ENCODE assay signal across 8 cellular contexts in the genomic region with DNA sequence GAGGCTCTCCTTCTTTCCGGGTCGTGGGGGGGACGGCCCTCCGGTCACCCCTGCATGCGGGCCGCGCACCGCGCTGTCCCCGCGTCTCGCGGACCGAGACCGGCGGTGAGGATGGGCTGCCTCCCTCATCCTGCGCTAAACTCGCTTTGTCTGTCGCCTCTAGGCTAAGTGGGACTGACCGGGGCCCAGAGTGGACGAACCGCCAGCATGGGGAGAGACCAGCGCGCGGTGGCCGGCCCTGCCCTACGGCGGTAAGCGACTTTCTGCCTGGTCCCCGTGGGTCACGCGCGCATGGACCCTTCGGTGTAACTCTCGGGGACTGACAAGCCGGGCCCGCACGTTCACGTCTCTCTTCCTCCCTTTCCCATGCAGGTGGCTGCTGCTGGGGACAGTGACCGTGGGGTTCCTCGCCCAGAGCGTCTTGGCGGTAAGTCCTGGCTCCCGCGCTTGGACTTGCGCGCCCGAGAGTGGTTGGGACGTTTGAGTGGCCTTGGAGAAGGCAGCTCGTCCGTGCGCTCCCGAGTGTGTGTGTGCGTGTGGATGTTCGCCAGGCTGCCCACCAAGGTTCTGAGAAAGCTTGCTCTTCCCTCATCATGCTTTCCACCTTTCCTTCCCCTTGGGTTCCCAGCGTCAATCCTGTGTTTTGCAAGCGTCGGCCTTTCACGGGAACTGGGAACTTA. TPM values are rescaled to one million over a fixed set of nuclear protein-coding genes. Genes with fewer than 3 reads are reported as not detected.
A peak's percentile ranks its signal among the peaks of the same experiment; 100 is the strongest.
DNase-seq lines count a peak whose midpoint lies in the region; ATAC-seq and TF ChIP-seq lines count a peak whose summit lies in the region.

No MANE protein-coding gene starts in this region.

- no peak for ATAC-seq in activated naive CD8-positive, alpha-beta T cell treated with anti-CD3 and anti-CD28 coated beads, Interleukin-2, amount 50 U/mL, for 24 hours
- no peak for ATAC-seq in activated CD8-positive, alpha-beta T cell treated with anti-CD3 and anti-CD28 coated beads for 36 hours
- ATAC-seq in GM19023 (IDR thresholded peaks at IDR 0.05; ENCODE audit: unreplicated experiment): no peak

- peaks cover 8% of the 10 kb centered on the region for H3K27me3 ChIP-seq in endocrine pancreas (ENCODE audit: control insufficient read depth, insufficient read depth, low read length)
- no peaks in the 10 kb centered on the region for H3K27me3 ChIP-seq in uterus

- no peak for TF ChIP-seq CTCF in mesothelial cell of epicardium (IDR thresholded peaks at IDR 0.05; ENCODE audit: unreplicated experiment)
- TF ChIP-seq CTCF in uterus (IDR thresholded peaks at IDR 0.05): no peak
- no peak for TF ChIP-seq CTCF in activated CD8-positive, alpha-beta T cell treated with anti-CD3 and anti-CD28 coated beads for 36 hours (IDR thresholded peaks at IDR 0.05)

- POLR2A ChIA-PET in activated CD8-positive, alpha-beta T cell treated with anti-CD3 and anti-CD28 coated beads for 36 hours (lab: Charles Lee): no interaction called here

- H3K36me3 ChIP-seq in endocrine pancreas (ENCODE audit: control insufficient read depth, insufficient read depth, low read length) (no peaks in the 10 kb centered on the region), uterus (no peaks in the 10 kb centered on the region)

- H3K4me3 Mint-ChIP-seq in activated naive CD8-positive, alpha-beta T cell treated with anti-CD3 and anti-CD28 coated beads for 36 hours: peak overlapping the region; percentile 19
- no peak overlapping the region for H3K4me3 Mint-ChIP-seq in activated naive CD8-positive, alpha-beta T cell treated with anti-CD3 and anti-CD28 coated beads, Interleukin-2, amount 50 U/mL, for 24 hours
- H3K4me3 Mint-ChIP-seq in mesothelial cell of epicardium: peak overlapping the region; percentile 91
- no peak overlapping the region for H3K4me3 Mint-ChIP-seq in activated CD8-positive, alpha-beta T cell treated with anti-CD3 and anti-CD28 coated beads for 36 hours
- no peak overlapping the region for H3K4me3 Mint-ChIP-seq in T-helper 2 cell treated with Interferon-gamma antibody and Interleukin-4, amounts not matched to agents 5 μg/mL and 100 μg/mL, for 36 hours

- intact Hi-C loops in uterus (cut with DNase I; ENCODE audit: low total_unique reads): loop anchor here (5.0 to 10.0 kb wide), 2 partner anchors 53 to 104 kb away; no protein-coding TSS in a partner anchor
- intact Hi-C loops in activated CD8-positive, alpha-beta T cell treated with anti-CD3 and anti-CD28 coated beads for 36 hours (cut with micrococcal nuclease): no loop called here

- H3K36me3 Mint-ChIP-seq in activated naive CD8-positive, alpha-beta T cell treated with anti-CD3 and anti-CD28 coated beads for 36 hours: no peaks in the 10 kb centered on the region
- no peaks in the 10 kb centered on the region for H3K36me3 Mint-ChIP-seq in activated naive CD8-positive, alpha-beta T cell treated with anti-CD3 and anti-CD28 coated beads, Interleukin-2, amount 50 U/mL, for 24 hours (ENCODE audit: low read depth)
- peaks cover 5% of the 10 kb centered on the region for H3K36me3 Mint-ChIP-seq in mesothelial cell of epicardium
- no peaks in the 10 kb centered on the region for H3K36me3 Mint-ChIP-seq in activated CD8-positive, alpha-beta T cell treated with anti-CD3 and anti-CD28 coated beads for 36 hours (ENCODE audit: low read depth)
- H3K36me3 Mint-ChIP-seq in T-helper 2 cell treated with Interferon-gamma antibody and Interleukin-4, amounts not matched to agents 5 μg/mL and 100 μg/mL, for 36 hours (ENCODE audit: low read depth): no peaks in the 10 kb centered on the region

- TF ChIP-seq POLR2A in uterus (IDR thresholded peaks at IDR 0.05): peak in 1 of 2 donors; percentile 9

- DNase-seq in activated naive CD8-positive, alpha-beta T cell treated with anti-CD3 and anti-CD28 coated beads for 36 hours: no peak
- no peak for DNase-seq in activated naive CD8-positive, alpha-beta T cell treated with anti-CD3 and anti-CD28 coated beads, Interleukin-2, amount 50 U/mL, for 24 hours
- DNase-seq in mesothelial cell of epicardium (ENCODE audit: low spot score in 2 of 2, unreplicated experiment in 2 of 2): peak in 1 of 2 experiments; percentile 57
- no peak for DNase-seq in uterus
- no peak for DNase-seq in activated CD8-positive, alpha-beta T cell treated with anti-CD3 and anti-CD28 coated beads for 36 hours
- DNase-seq in T-helper 2 cell treated with Interferon-gamma antibody and Interleukin-4, amounts not matched to agents 5 μg/mL and 100 μg/mL, for 36 hours (ENCODE audit: low spot score): no peak

- H3K4me1 ChIP-seq in endocrine pancreas (ENCODE audit: control insufficient read depth, insufficient read depth, low read length) (no peaks in the 10 kb centered on the region), uterus (peaks cover 0 to 17% of the 10 kb centered on the region in 2 donors)

- no peak overlapping the region for H3K9ac ChIP-seq in endocrine pancreas (ENCODE audit: control insufficient read depth, insufficient read depth, low read length)

- H3K27ac ChIP-seq in uterus: peak overlapping the region; percentile 99 to 100

- H3K9me3 Mint-ChIP-seq in activated naive CD8-positive, alpha-beta T cell treated with anti-CD3 and anti-CD28 coated beads for 36 hours: no peaks in the 10 kb centered on the region
- H3K9me3 Mint-ChIP-seq in activated naive CD8-positive, alpha-beta T cell treated with anti-CD3 and anti-CD28 coated beads, Interleukin-2, amount 50 U/mL, for 24 hours: no peaks in the 10 kb centered on the region
- no peaks in the 10 kb centered on the region for H3K9me3 Mint-ChIP-seq in mesothelial cell of epicardium
- H3K9me3 Mint-ChIP-seq in activated CD8-positive, alpha-beta T cell treated with anti-CD3 and anti-CD28 coated beads for 36 hours: no peaks in the 10 kb centered on the region
- H3K9me3 Mint-ChIP-seq in T-helper 2 cell treated with Interferon-gamma antibody and Interleukin-4, amounts not matched to agents 5 μg/mL and 100 μg/mL, for 36 hours: no peaks in the 10 kb centered on the region

- H3K27me3 Mint-ChIP-seq in activated naive CD8-positive, alpha-beta T cell treated with anti-CD3 and anti-CD28 coated beads for 36 hours: peaks cover 90% of the 10 kb centered on the region
- H3K27me3 Mint-ChIP-seq in activated naive CD8-positive, alpha-beta T cell treated with anti-CD3 and anti-CD28 coated beads, Interleukin-2, amount 50 U/mL, for 24 hours: peaks cover 83% of the 10 kb centered on the region
- H3K27me3 Mint-ChIP-seq in mesothelial cell of epicardium (ENCODE audit: low read depth): no peaks in the 10 kb centered on the region
- H3K27me3 Mint-ChIP-seq in activated CD8-positive, alpha-beta T cell treated with anti-CD3 and anti-CD28 coated beads for 36 hours: peaks cover 66% of the 10 kb centered on the region
- peaks cover 80% of the 10 kb centered on the region for H3K27me3 Mint-ChIP-seq in T-helper 2 cell treated with Interferon-gamma antibody and Interleukin-4, amounts not matched to agents 5 μg/mL and 100 μg/mL, for 36 hours (ENCODE audit: low read depth)

- CTCF ChIA-PET in activated CD8-positive, alpha-beta T cell treated with anti-CD3 and anti-CD28 coated beads for 36 hours (lab: Charles Lee): no interaction called here

- H3K4me1 Mint-ChIP-seq in activated naive CD8-positive, alpha-beta T cell treated with anti-CD3 and anti-CD28 coated beads for 36 hours: peaks cover 6% of the 10 kb centered on the region
- H3K4me1 Mint-ChIP-seq in activated naive CD8-positive, alpha-beta T cell treated with anti-CD3 and anti-CD28 coated beads, Interleukin-2, amount 50 U/mL, for 24 hours: peaks cover 6% of the 10 kb centered on the region
- peaks cover 59% of the 10 kb centered on the region for H3K4me1 Mint-ChIP-seq in mesothelial cell of epicardium
- H3K4me1 Mint-ChIP-seq in activated CD8-positive, alpha-beta T cell treated with anti-CD3 and anti-CD28 coated beads for 36 hours (ENCODE audit: low read depth): no peaks in the 10 kb centered on the region
- H3K4me1 Mint-ChIP-seq in T-helper 2 cell treated with Interferon-gamma antibody and Interleukin-4, amounts not matched to agents 5 μg/mL and 100 μg/mL, for 36 hours (ENCODE audit: low read depth): peaks cover 2% of the 10 kb centered on the region

- H3K9me3 ChIP-seq in endocrine pancreas (ENCODE audit: control insufficient read depth, low read length): no peaks in the 10 kb centered on the region
- H3K9me3 ChIP-seq in uterus: no peaks in the 10 kb centered on the region

- H3K27ac Mint-ChIP-seq in activated naive CD8-positive, alpha-beta T cell treated with anti-CD3 and anti-CD28 coated beads for 36 hours: no peak overlapping the region
- no peak overlapping the region for H3K27ac Mint-ChIP-seq in activated naive CD8-positive, alpha-beta T cell treated with anti-CD3 and anti-CD28 coated beads, Interleukin-2, amount 50 U/mL, for 24 hours
- peak overlapping the region; percentile 95 for H3K27ac Mint-ChIP-seq in mesothelial cell of epicardium
- no peak overlapping the region for H3K27ac Mint-ChIP-seq in activated CD8-positive, alpha-beta T cell treated with anti-CD3 and anti-CD28 coated beads for 36 hours
- no peak overlapping the region for H3K27ac Mint-ChIP-seq in T-helper 2 cell treated with Interferon-gamma antibody and Interleukin-4, amounts not matched to agents 5 μg/mL and 100 μg/mL, for 36 hours

- H3K4me3 ChIP-seq in endocrine pancreas (ENCODE audit: control insufficient read depth, insufficient read depth, low read length) (peak overlapping the region; percentile 24), uterus (peak overlapping the region; percentile 78 to 85)

RNA-seq across cellular contexts. Expression of gene COL4A2, which starts 0.8 kb away (rescaled TPM):
- total RNA-seq in activated naive CD8-positive, alpha-beta T cell treated with anti-CD3 and anti-CD28 coated beads for 36 hours: not detected
- total RNA-seq in mesothelial cell of epicardium (432 to 469 TPM (median 449 TPM) in 3 replicates), uterus (100 to 1,000 TPM; 157 to 606 (median 284) TPM)
- not detected for total RNA-seq in activated CD8-positive, alpha-beta T cell treated with anti-CD3 and anti-CD28 coated beads for 36 hours

RNA-seq across cellular contexts. Expression of gene COL4A1, which starts 0.9 kb away (rescaled TPM):
- total RNA-seq in activated naive CD8-positive, alpha-beta T cell treated with anti-CD3 and anti-CD28 coated beads for 36 hours: not detected
- total RNA-seq in mesothelial cell of epicardium (341 to 362 TPM (median 347 TPM) in 3 replicates), uterus (100 to 1,000 TPM; 164 to 737 (median 209) TPM)
- not detected for total RNA-seq in activated CD8-positive, alpha-beta T cell treated with anti-CD3 and anti-CD28 coated beads for 36 hours

Comparison
In these comparisons a context has a peak if more than half of its experiments do, and no peak if none do; other contexts are left out.
1. H3K4me3 Mint-ChIP-seq: peak in activated naive CD8-positive, alpha-beta T cell treated with anti-CD3 and anti-CD28 coated beads for 36 hours (single experiment) and mesothelial cell of epicardium (single experiment); none in activated naive CD8-positive, alpha-beta T cell treated with anti-CD3 and anti-CD28 coated beads, Interleukin-2, amount 50 U/mL, for 24 hours (single experiment), activated CD8-positive, alpha-beta T cell treated with anti-CD3 and anti-CD28 coated beads for 36 hours (single experiment) and T-helper 2 cell treated with Interferon-gamma antibody and Interleukin-4, amounts not matched to agents 5 μg/mL and 100 μg/mL, for 36 hours (single experiment).
2. RNA of gene COL4A2, which starts 0.8 kb away (total RNA-seq): 432 to 469 TPM in mesothelial cell of epicardium and 157 to 606 TPM in uterus; not detected in activated naive CD8-positive, alpha-beta T cell treated with anti-CD3 and anti-CD28 coated beads for 36 hours and not detected in activated CD8-positive, alpha-beta T cell treated with anti-CD3 and anti-CD28 coated beads for 36 hours; every median in the first group is over 100 times any median in the second.
3. RNA of gene COL4A1, which starts 0.9 kb away (total RNA-seq): 341 to 362 TPM in mesothelial cell of epicardium and 164 to 737 TPM in uterus; not detected in activated naive CD8-positive, alpha-beta T cell treated with anti-CD3 and anti-CD28 coated beads for 36 hours and not detected in activated CD8-positive, alpha-beta T cell treated with anti-CD3 and anti-CD28 coated beads for 36 hours; every median in the first group is over 100 times any median in the second.